Comparison of ENCODE assay signal across 1 cellular context in genomic region chr11:99063331-99063730, GRCh38.
A peak's percentile ranks its signal among the peaks of the same experiment; 100 is the strongest.
TF ChIP-seq lines count a peak whose summit lies in the region.

No MANE protein-coding gene starts in this region.

TF ChIP-seq in HEK293, 187 proteins besides CTCF, POLR2A, EP300 and RAD21 (continued from another document and continues in another):
- TF ChIP-seq, protein P1, sequence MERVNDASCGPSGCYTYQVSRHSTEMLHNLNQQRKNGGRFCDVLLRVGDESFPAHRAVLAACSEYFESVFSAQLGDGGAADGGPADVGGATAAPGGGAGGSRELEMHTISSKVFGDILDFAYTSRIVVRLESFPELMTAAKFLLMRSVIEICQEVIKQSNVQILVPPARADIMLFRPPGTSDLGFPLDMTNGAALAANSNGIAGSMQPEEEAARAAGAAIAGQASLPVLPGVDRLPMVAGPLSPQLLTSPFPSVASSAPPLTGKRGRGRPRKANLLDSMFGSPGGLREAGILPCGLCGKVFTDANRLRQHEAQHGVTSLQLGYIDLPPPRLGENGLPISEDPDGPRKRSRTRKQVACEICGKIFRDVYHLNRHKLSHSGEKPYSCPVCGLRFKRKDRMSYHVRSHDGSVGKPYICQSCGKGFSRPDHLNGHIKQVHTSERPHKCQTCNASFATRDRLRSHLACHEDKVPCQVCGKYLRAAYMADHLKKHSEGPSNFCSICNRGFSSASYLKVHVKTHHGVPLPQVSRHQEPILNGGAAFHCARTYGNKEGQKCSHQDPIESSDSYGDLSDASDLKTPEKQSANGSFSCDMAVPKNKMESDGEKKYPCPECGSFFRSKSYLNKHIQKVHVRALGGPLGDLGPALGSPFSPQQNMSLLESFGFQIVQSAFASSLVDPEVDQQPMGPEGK (tag by site-specific recombination; IDR thresholded peaks at IDR 0.05): no peak
- TF ChIP-seq REST (tag by site-specific recombination; IDR thresholded peaks at IDR 0.05): no peak
- TF ChIP-seq IKZF3 (tag by site-specific recombination; IDR thresholded peaks at IDR 0.05): no peak
- TF ChIP-seq GLI4 (tag by site-specific recombination; IDR thresholded peaks at IDR 0.05): no peak
- TF ChIP-seq ZNF514 (tag by site-specific recombination; IDR thresholded peaks at IDR 0.05): no peak
- TF ChIP-seq ZNF555 (tag by site-specific recombination; conservative IDR thresholded peaks at IDR 0.05): peak; percentile 62
- TF ChIP-seq HOXC10 (CRISPR knock-in tag; IDR thresholded peaks at IDR 0.05): no peak
- TF ChIP-seq ZNF394 (tag by site-specific recombination; IDR thresholded peaks at IDR 0.05; ENCODE audit: borderline replicate concordance): peak; percentile 69; the same call in 1 of the 2 replicates
- peak; percentile 40; the same call in 1 of the 2 replicates for TF ChIP-seq ZNF623 (tag by site-specific recombination; IDR thresholded peaks at IDR 0.05)
- no peak for TF ChIP-seq ZNF114 (tag by site-specific recombination; IDR thresholded peaks at IDR 0.05)
- TF ChIP-seq ZNF658 (tag by site-specific recombination; IDR thresholded peaks at IDR 0.05): no peak
- no peak for TF ChIP-seq GLIS2 (tag by site-specific recombination; IDR thresholded peaks at IDR 0.05)
- no peak for TF ChIP-seq ZNF214 (tag by site-specific recombination; IDR thresholded peaks at IDR 0.05; ENCODE audit: borderline replicate concordance)
- TF ChIP-seq PRDM4 (tag by site-specific recombination; IDR thresholded peaks at IDR 0.05): no peak
- no peak for TF ChIP-seq ZNF529 (tag by site-specific recombination; IDR thresholded peaks at IDR 0.05; ENCODE audit: insufficient replicate concordance)
- no peak for TF ChIP-seq ZNF544 (tag by site-specific recombination; IDR thresholded peaks at IDR 0.05)
- no peak for TF ChIP-seq SALL2 (tag by site-specific recombination; IDR thresholded peaks at IDR 0.05; ENCODE audit: borderline replicate concordance)
- TF ChIP-seq, protein P2, sequence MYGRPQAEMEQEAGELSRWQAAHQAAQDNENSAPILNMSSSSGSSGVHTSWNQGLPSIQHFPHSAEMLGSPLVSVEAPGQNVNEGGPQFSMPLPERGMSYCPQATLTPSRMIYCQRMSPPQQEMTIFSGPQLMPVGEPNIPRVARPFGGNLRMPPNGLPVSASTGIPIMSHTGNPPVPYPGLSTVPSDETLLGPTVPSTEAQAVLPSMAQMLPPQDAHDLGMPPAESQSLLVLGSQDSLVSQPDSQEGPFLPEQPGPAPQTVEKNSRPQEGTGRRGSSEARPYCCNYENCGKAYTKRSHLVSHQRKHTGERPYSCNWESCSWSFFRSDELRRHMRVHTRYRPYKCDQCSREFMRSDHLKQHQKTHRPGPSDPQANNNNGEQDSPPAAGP (tag by site-specific recombination; IDR thresholded peaks at IDR 0.05): no peak
- TF ChIP-seq ZNF843 (tag by site-specific recombination; IDR thresholded peaks at IDR 0.05): no peak
- TF ChIP-seq ZFP3 (tag by site-specific recombination; IDR thresholded peaks at IDR 0.05; ENCODE audit: low read depth): no peak
- no peak for TF ChIP-seq SP7 (tag by site-specific recombination; IDR thresholded peaks at IDR 0.05)
- TF ChIP-seq ZNF140 (tag by site-specific recombination; IDR thresholded peaks at IDR 0.05): 0 out of 2 replicates have a peak, but pooled peaks have one; percentile 29
- TF ChIP-seq, protein P3, sequence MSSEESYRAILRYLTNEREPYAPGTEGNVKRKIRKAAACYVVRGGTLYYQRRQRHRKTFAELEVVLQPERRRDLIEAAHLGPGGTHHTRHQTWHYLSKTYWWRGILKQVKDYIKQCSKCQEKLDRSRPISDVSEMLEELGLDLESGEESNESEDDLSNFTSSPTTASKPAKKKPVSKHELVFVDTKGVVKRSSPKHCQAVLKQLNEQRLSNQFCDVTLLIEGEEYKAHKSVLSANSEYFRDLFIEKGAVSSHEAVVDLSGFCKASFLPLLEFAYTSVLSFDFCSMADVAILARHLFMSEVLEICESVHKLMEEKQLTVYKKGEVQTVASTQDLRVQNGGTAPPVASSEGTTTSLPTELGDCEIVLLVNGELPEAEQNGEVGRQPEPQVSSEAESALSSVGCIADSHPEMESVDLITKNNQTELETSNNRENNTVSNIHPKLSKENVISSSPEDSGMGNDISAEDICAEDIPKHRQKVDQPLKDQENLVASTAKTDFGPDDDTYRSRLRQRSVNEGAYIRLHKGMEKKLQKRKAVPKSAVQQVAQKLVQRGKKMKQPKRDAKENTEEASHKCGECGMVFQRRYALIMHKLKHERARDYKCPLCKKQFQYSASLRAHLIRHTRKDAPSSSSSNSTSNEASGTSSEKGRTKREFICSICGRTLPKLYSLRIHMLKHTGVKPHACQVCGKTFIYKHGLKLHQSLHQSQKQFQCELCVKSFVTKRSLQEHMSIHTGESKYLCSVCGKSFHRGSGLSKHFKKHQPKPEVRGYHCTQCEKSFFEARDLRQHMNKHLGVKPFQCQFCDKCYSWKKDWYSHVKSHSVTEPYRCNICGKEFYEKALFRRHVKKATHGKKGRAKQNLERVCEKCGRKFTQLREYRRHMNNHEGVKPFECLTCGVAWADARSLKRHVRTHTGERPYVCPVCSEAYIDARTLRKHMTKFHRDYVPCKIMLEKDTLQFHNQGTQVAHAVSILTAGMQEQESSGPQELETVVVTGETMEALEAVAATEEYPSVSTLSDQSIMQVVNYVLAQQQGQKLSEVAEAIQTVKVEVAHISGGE (tag by site-specific recombination; conservative IDR thresholded peaks at IDR 0.05; ENCODE audit: low read depth): peak; percentile 58
- no peak for TF ChIP-seq BCL11B (tag by site-specific recombination; IDR thresholded peaks at IDR 0.05; ENCODE audit: low read depth)
- TF ChIP-seq ZNF513 (tag by site-specific recombination; IDR thresholded peaks at IDR 0.05): no peak
- no peak for TF ChIP-seq ZNF747 (tag by site-specific recombination; IDR thresholded peaks at IDR 0.05)
- TF ChIP-seq EGR2 (tag by site-specific recombination; IDR thresholded peaks at IDR 0.05; ENCODE audit: low read depth): no peak
- TF ChIP-seq ATF2 (tag by site-specific recombination; IDR thresholded peaks at IDR 0.05; ENCODE audit: low read depth): no peak
- TF ChIP-seq ZNF174 (tag by site-specific recombination; IDR thresholded peaks at IDR 0.05): no peak
- no peak for TF ChIP-seq INSM2 (tag by site-specific recombination; IDR thresholded peaks at IDR 0.05)
- TF ChIP-seq ZNF239 (tag by site-specific recombination; IDR thresholded peaks at IDR 0.05): no peak
- no peak for TF ChIP-seq PRDM10 (tag by site-specific recombination; IDR thresholded peaks at IDR 0.05)
- TF ChIP-seq ZNF274 (IDR thresholded peaks at IDR 0.05; ENCODE audit: low read length): no peak
- no peak for TF ChIP-seq ZNF274 (tag by site-specific recombination; IDR thresholded peaks at IDR 0.05; ENCODE audit: borderline replicate concordance)
- TF ChIP-seq ZNF37A (tag by site-specific recombination; IDR thresholded peaks at IDR 0.05): no peak
